ENCODE assay signal across 26 cellular contexts in the genomic region with DNA sequence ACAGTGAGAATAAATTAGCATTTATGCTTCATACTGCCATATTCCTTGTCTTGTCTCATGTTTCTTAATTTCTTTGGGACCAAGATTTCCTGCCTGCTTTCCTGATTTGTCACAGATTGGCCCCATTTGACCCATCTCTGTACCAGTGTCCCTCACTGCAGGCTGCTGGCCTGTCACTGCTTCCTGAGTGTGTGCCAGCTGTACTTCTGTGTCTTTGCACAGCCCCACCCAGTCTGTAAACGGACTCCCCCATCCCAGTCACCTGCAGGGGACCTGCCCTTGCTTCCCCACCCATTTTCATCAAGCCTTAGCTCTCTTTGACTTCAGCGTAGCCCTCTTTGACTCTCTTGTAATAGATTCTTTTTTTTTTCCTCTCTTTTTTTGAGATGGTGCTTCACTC.
A peak's percentile ranks its signal among the peaks of the same experiment; 100 is the strongest.
DNase-seq lines count a peak whose midpoint lies in the region; ATAC-seq and TF ChIP-seq lines count a peak whose summit lies in the region.
"Had no signal": no experiment of that assay in that cellular context is flagged by ENCODE, and none has a peak within 500 bp of the region (broad histone marks: within the 10 kb centered on the region; RNA-seq: fewer than 3 reads in every experiment).

No MANE protein-coding gene starts in this region.

- H3K27ac Mint-ChIP-seq in stimulated activated effector memory CD8-positive, alpha-beta T cell treated with anti-CD3 and anti-CD28 coated beads, Interleukin-12 subunit alpha, Interleukin-12 subunit beta, amount 100 ng/mL, for 72 hours: peak overlapping the region; percentile 36
- H3K27ac Mint-ChIP-seq: activated naive CD4-positive, alpha-beta T cell treated with anti-CD3 and anti-CD28 coated beads, Interleukin-2, amount 10 ng/mL, durations not matched to agents 7 days and 5 days; activated T-helper 1 cell treated with anti-CD3 and anti-CD28 coated beads, Interleukin-12 subunit alpha, Interleukin-12 subunit beta, Interleukin-2, Interleukin-4 antibody, amounts not matched to agents 30 ng/mL and 10 ng/mL and 1 ng/mL, durations not matched to agents 14 hours and 24 hours and 36 hours; CD4-positive, alpha-beta memory T cell had no signal

- intact Hi-C loops in left ventricle myocardium superior (cut with micrococcal nuclease): no loop called here

- no peaks in the 10 kb centered on the region for H3K9me3 Mint-ChIP-seq in stimulated activated effector memory CD8-positive, alpha-beta T cell treated with anti-CD3 and anti-CD28 coated beads, Interleukin-12 subunit alpha, Interleukin-12 subunit beta, amount 100 ng/mL, for 72 hours
- H3K9me3 Mint-ChIP-seq: activated naive CD4-positive, alpha-beta T cell treated with anti-CD3 and anti-CD28 coated beads, Interleukin-2, amount 10 ng/mL, durations not matched to agents 7 days and 5 days; activated T-helper 1 cell treated with anti-CD3 and anti-CD28 coated beads, Interleukin-12 subunit alpha, Interleukin-12 subunit beta, Interleukin-2, Interleukin-4 antibody, amounts not matched to agents 30 ng/mL and 10 ng/mL and 1 ng/mL, durations not matched to agents 14 hours and 24 hours and 36 hours; CD4-positive, alpha-beta memory T cell had no signal

- no peaks in the 10 kb centered on the region for H3K4me1 Mint-ChIP-seq in stimulated activated effector memory CD8-positive, alpha-beta T cell treated with anti-CD3 and anti-CD28 coated beads, Interleukin-12 subunit alpha, Interleukin-12 subunit beta, amount 100 ng/mL, for 72 hours
- H3K4me1 Mint-ChIP-seq: activated naive CD4-positive, alpha-beta T cell treated with anti-CD3 and anti-CD28 coated beads, Interleukin-2, amount 10 ng/mL, durations not matched to agents 7 days and 5 days; CD4-positive, alpha-beta memory T cell had no signal

- peak overlapping the region; percentile 82 for H3K27ac ChIP-seq in VCaP
- H3K27ac ChIP-seq: KMS-11, neutrophil, SJSA1, upper lobe of right lung had no signal

- DNase-seq in COR-L47 (lab: John Stamatoyannopoulos, UW): peak; percentile 25
- no peak for DNase-seq in left ventricle myocardium superior
- DNase-seq in stimulated activated effector memory CD8-positive, alpha-beta T cell treated with anti-CD3 and anti-CD28 coated beads, Interleukin-12 subunit alpha, Interleukin-12 subunit beta, amount 100 ng/mL, for 72 hours (ENCODE audit: low spot score in 2 of 2): no peak
- no peak for DNase-seq in T-helper 9 cell
- no peak for DNase-seq in DMS 273 (lab: John Stamatoyannopoulos, UW; ENCODE audit: unreplicated experiment)
- DNase-seq in activated gamma-delta T cell treated with Interleukin-2 at 50 U/mL for 16 hours: no peak
- DNase-seq: activated CD4-positive, alpha-beta T cell treated with anti-CD3 and anti-CD28 coated beads, Interleukin-2, amount 50 U/mL, for 48 hours; activated naive CD4-positive, alpha-beta T cell treated with anti-CD3 and anti-CD28 coated beads, Interleukin-2, amount 10 ng/mL, durations not matched to agents 7 days and 5 days; amniotic stem cell; CD4-positive, alpha-beta memory T cell; cortex of kidney; foreskin fibroblast; GOT3; heart left ventricle; kidney; NCI-H1436; stimulated activated naive CD8-positive, alpha-beta T cell treated with anti-CD3 and anti-CD28 coated beads, Interleukin-15, Interleukin-2, amounts not matched to agents 100 U/mL and 50 U/mL, for 24 hours; T-helper 1 cell; upper lobe of right lung had no signal

- H3K36me3 Mint-ChIP-seq in stimulated activated effector memory CD8-positive, alpha-beta T cell treated with anti-CD3 and anti-CD28 coated beads, Interleukin-12 subunit alpha, Interleukin-12 subunit beta, amount 100 ng/mL, for 72 hours: no peaks in the 10 kb centered on the region
- H3K36me3 Mint-ChIP-seq: activated naive CD4-positive, alpha-beta T cell treated with anti-CD3 and anti-CD28 coated beads, Interleukin-2, amount 10 ng/mL, durations not matched to agents 7 days and 5 days; CD4-positive, alpha-beta memory T cell had no signal

- no peak overlapping the region for H3K4me3 Mint-ChIP-seq in stimulated activated effector memory CD8-positive, alpha-beta T cell treated with anti-CD3 and anti-CD28 coated beads, Interleukin-12 subunit alpha, Interleukin-12 subunit beta, amount 100 ng/mL, for 72 hours
- H3K4me3 Mint-ChIP-seq: activated naive CD4-positive, alpha-beta T cell treated with anti-CD3 and anti-CD28 coated beads, Interleukin-2, amount 10 ng/mL, durations not matched to agents 7 days and 5 days; activated T-helper 1 cell treated with anti-CD3 and anti-CD28 coated beads, Interleukin-12 subunit alpha, Interleukin-12 subunit beta, Interleukin-2, Interleukin-4 antibody, amounts not matched to agents 30 ng/mL and 10 ng/mL and 1 ng/mL, durations not matched to agents 14 hours and 24 hours and 36 hours; CD4-positive, alpha-beta memory T cell had no signal

- no peak for TF ChIP-seq CTCF in VCaP (conservative IDR thresholded peaks at IDR 0.05)

- ATAC-seq in left ventricle myocardium superior: peak; percentile 51
- ATAC-seq in stimulated activated effector memory CD8-positive, alpha-beta T cell treated with anti-CD3 and anti-CD28 coated beads, Interleukin-12 subunit alpha, Interleukin-12 subunit beta, amount 100 ng/mL, for 72 hours: no peak
- ATAC-seq: activated CD4-positive, CD25-positive, alpha-beta regulatory T cell treated with anti-CD3 and anti-CD28 coated beads, Interleukin-2, amount 50 U/mL, for 24 hours; esophagus mucosa; stimulated activated naive CD8-positive, alpha-beta T cell treated with anti-CD3 and anti-CD28 coated beads, Interleukin-15, Interleukin-2, amounts not matched to agents 100 U/mL and 50 U/mL, for 24 hours; upper lobe of right lung had no signal
